Comparison of ENCODE assay signal across 8 cellular contexts in genomic region chr11:64304316-64305072, GRCh38. TPM values are rescaled to one million over a fixed set of nuclear protein-coding genes. Genes with fewer than 3 reads are reported as not detected.
DNase-seq lines count a peak whose midpoint lies in the region; ATAC-seq and TF ChIP-seq lines count a peak whose summit lies in the region.

No MANE protein-coding gene starts in this region.

- no peaks in the 10 kb centered on the region for H3K9me3 ChIP-seq in BE2C

- DNase-seq in BE2C (peak; percentile 89), NCI-H510A treated with DMSO at 0.1 percent for 48 hours (lab: John Stamatoyannopoulos, UW) (peak; percentile 91), choroid plexus epithelial cell (ENCODE audit: low read depth) (peak; percentile 92), left colon (peak; percentile 94 to 100)
- DNase-seq in activated CD4-positive, alpha-beta T cell treated with anti-CD3 and anti-CD28 coated beads for 4 hours, result peak; percentile 94 to 95
- DNase-seq in stimulated activated CD4-positive, alpha-beta T cell treated with anti-CD3 and anti-CD28 coated beads, Interleukin-1b, Interleukin-23, amount 100 ng/mL, for 48 hours, result peak; percentile 95

- H3K4me3 ChIP-seq in BE2C (ENCODE audit: low read depth, low read length), result peak overlapping the region; percentile 59
- peak overlapping the region; percentile 66 for H3K4me3 ChIP-seq in choroid plexus epithelial cell (ENCODE audit: low read depth, low read length)

- intact Hi-C loops in left colon (cut with DNase I, micrococcal nuclease), result loop anchor here in 1 of 2 donors (10.0 kb wide), 1 partner anchor 100 kb away; the partner anchor contains the start of gene FERMT3

- no peaks in the 10 kb centered on the region for H3K36me3 ChIP-seq in BE2C

- TF ChIP-seq POLR2A in GM19099 (IDR thresholded peaks at IDR 0.05; ENCODE audit: extremely low read depth, insufficient read length, low read depth), result peak; percentile 77

- no peaks in the 10 kb centered on the region for H3K4me1 ChIP-seq in BE2C

- peak; percentile 77 for TF ChIP-seq CTCF in BE2C (IDR thresholded peaks at IDR 0.05; ENCODE audit: low read depth, low read length)
- peak; percentile 88 for TF ChIP-seq CTCF in choroid plexus epithelial cell (conservative IDR thresholded peaks at IDR 0.05; ENCODE audit: low read depth, low read length)

- ATAC-seq in HG03439 (IDR thresholded peaks at IDR 0.05; ENCODE audit: unreplicated experiment) (peak; percentile 25), left colon (peak; percentile 39)

- H3K27me3 ChIP-seq in BE2C, result peaks cover 14% of the 10 kb centered on the region

RNA-seq across cellular contexts. Expression of gene ESRRA, which starts 0.8 kb away (rescaled TPM):
- polyA plus RNA-seq in BE2C (2012; ENCODE audit: insufficient read depth, insufficient read length, low read depth), result 45.7 TPM
- total RNA-seq in left colon, result 100 to 1,000 TPM; 185 to 212 TPM

RNA-seq across cellular contexts. Expression of gene CATSPERZ, which starts 4.3 kb away (rescaled TPM):
- polyA plus RNA-seq in BE2C (2012; ENCODE audit: insufficient read depth, insufficient read length, low read depth), result not detected
- total RNA-seq in left colon, result under 1 TPM; 0.43 to 0.98 TPM

RNA-seq across cellular contexts. Expression of gene TRMT112, which starts 12.9 kb away (rescaled TPM):
- polyA plus RNA-seq in BE2C (2012; ENCODE audit: insufficient read depth, insufficient read length, low read depth), result 825 TPM
- total RNA-seq in left colon, result 10 to 100 TPM; 60.6 to 67.5 TPM

RNA-seq across cellular contexts. Expression of gene KCNK4, which starts 13.4 kb away (rescaled TPM):
- polyA plus RNA-seq in BE2C (2012; ENCODE audit: insufficient read depth, insufficient read length, low read depth), result not detected
- total RNA-seq in left colon, result not detected

RNA-seq across cellular contexts. Expression of gene PRDX5, which starts 13.4 kb away (rescaled TPM):
- polyA plus RNA-seq in BE2C (2012; ENCODE audit: insufficient read depth, insufficient read length, low read depth), result 187 TPM
- 100 to 1,000 TPM; 272 to 327 TPM for total RNA-seq in left colon

Comparison
In these comparisons a context has a peak if more than half of its experiments do, and no peak if none do; other contexts are left out.
1. Peak in every context shown above with its lines: DNase-seq, ATAC-seq and H3K4me3 ChIP-seq.